Comparison of ENCODE assay signal across 15 cellular contexts in the genomic region with DNA sequence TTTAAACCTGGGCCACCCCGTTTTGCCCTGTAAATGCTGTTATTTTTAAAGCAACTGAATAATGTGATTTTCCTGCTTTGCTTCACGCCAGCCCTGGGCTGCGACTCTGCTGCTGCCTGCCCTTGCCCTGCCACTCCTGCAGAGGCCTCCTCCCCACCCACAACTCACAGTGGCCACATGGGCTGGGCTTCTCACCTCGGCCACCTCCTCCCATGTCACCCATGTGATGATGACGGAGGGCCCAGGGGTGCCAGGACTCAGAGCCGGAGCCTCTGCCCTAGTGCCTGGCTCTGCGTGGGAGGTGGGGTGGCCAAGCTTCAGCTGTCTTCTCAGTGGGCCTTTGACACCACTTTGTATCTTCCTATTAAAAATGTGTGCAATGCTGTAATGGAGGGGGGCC. TPM values are rescaled to one million over a fixed set of nuclear protein-coding genes. Genes with fewer than 3 reads are reported as not detected.
DNase-seq lines count a peak whose midpoint lies in the region; TF ChIP-seq lines count a peak whose summit lies in the region.
"Had no signal": no experiment of that assay in that cellular context is flagged by ENCODE, and none has a peak within 500 bp of the region (broad histone marks: within the 10 kb centered on the region; RNA-seq: fewer than 3 reads in every experiment).

No MANE protein-coding gene starts in this region.

- H3K36me3 Mint-ChIP-seq in immature natural killer cell = no peaks in the 10 kb centered on the region
- no peaks in the 10 kb centered on the region for H3K36me3 Mint-ChIP-seq in progenitor cell of endocrine pancreas (ENCODE audit: insufficient read depth)

- H3K9me3 Mint-ChIP-seq in immature natural killer cell = peaks cover 0 to under 1% (median 0%) of the 10 kb centered on the region in 6 donors
- H3K9me3 Mint-ChIP-seq in progenitor cell of endocrine pancreas (ENCODE audit: low read depth) = no peaks in the 10 kb centered on the region
- H3K9me3 Mint-ChIP-seq: GM23338 had no signal

- in situ Hi-C loops in Caki2 (cut with HindIII; ENCODE audit: low pct_unique_long_range_greater_than_20kb, low sequenced_read_pairs) = no loop called here

- TF ChIP-seq CTCF in progenitor cell of endocrine pancreas (IDR thresholded peaks at IDR 0.05; ENCODE audit: unreplicated experiment) = no peak

- H3K27me3 Mint-ChIP-seq in immature natural killer cell (ENCODE audit: low read depth in 3 of 3) (peaks cover 18 to 26% (median 22%) of the 10 kb centered on the region in 3 donors), progenitor cell of endocrine pancreas (peaks cover 20% of the 10 kb centered on the region)

- H3K4me1 Mint-ChIP-seq in immature natural killer cell = peaks cover 34 to 38% of the 10 kb centered on the region in 2 donors
- H3K4me1 Mint-ChIP-seq in progenitor cell of endocrine pancreas (ENCODE audit: low read depth) = peaks cover 4% of the 10 kb centered on the region

- DNase-seq in Caki2 (ENCODE audit: low read depth) (peak; percentile 44), HT-29 (ENCODE audit: low spot score) (peak; percentile 87), immature natural killer cell (peak; percentile 66 to 77 (median 76)), progenitor cell of endocrine pancreas (ENCODE audit: low spot score, unreplicated experiment) (peak; percentile 7), NCI-H82 (lab: John Stamatoyannopoulos, UW) (no peak)
- DNase-seq in activated CD8-positive, alpha-beta memory T cell treated with anti-CD3 and anti-CD28 coated beads, Interleukin-2, amount 50 U/mL, for 4 hours = no peak
- no peak for DNase-seq in stimulated activated naive CD4-positive, alpha-beta T cell (lab: John Stamatoyannopoulos, UW)
- DNase-seq: amygdala, DMS 273 treated with DMSO at 0.1 percent for 48 hours, NCI-H2081 treated with DMSO at 0.1 percent for 48 hours, NCI-H774, sigmoid colon had no signal

- H3K27ac Mint-ChIP-seq in immature natural killer cell (peak overlapping the region in 5 of 6 donors; percentile 57 to 89 (median 71)), progenitor cell of endocrine pancreas (no peak overlapping the region)
- H3K27ac Mint-ChIP-seq: GM23338 had no signal

- H3K4me3 Mint-ChIP-seq in immature natural killer cell (peak overlapping the region in 4 of 5 donors; percentile 55 to 79 (median 70)), progenitor cell of endocrine pancreas (ENCODE audit: low read depth) (no peak overlapping the region)
- H3K4me3 Mint-ChIP-seq: GM23338 had no signal

RNA-seq across cellular contexts. Expression of gene NKD2, which starts 48.1 kb away (rescaled TPM):
- total RNA-seq in Caki2 (2014; rRNA removed; shearing (Covaris generic); ENCODE audit: low replicate concordance) = 0.27 TPM in 1 of 2 replicates, not detected in the other
- 5.8 and 7.5 TPM in 2 replicates for total RNA-seq in HT-29 (2014; rRNA removed; shearing (Covaris generic))
- polyA plus RNA-seq in immature natural killer cell = not detected
- 23.9 and 28.3 TPM in 2 replicates for total RNA-seq in progenitor cell of endocrine pancreas
- polyA plus RNA-seq: BJ, keratinocyte had no signal

Comparison
In these comparisons a context has a peak if more than half of its experiments do, and no peak if none do; other contexts are left out.
1. DNase-seq: peak in Caki2 (single experiment), HT-29 (single experiment), immature natural killer cell (3 of 3) and progenitor cell of endocrine pancreas (single experiment); none in activated CD8-positive, alpha-beta memory T cell treated with anti-CD3 and anti-CD28 coated beads, Interleukin-2, amount 50 U/mL, for 4 hours (single experiment), stimulated activated naive CD4-positive, alpha-beta T cell (0 of 6) and NCI-H82 (single experiment).